ENCODE assay signal across 19 cellular contexts in the genomic region with DNA sequence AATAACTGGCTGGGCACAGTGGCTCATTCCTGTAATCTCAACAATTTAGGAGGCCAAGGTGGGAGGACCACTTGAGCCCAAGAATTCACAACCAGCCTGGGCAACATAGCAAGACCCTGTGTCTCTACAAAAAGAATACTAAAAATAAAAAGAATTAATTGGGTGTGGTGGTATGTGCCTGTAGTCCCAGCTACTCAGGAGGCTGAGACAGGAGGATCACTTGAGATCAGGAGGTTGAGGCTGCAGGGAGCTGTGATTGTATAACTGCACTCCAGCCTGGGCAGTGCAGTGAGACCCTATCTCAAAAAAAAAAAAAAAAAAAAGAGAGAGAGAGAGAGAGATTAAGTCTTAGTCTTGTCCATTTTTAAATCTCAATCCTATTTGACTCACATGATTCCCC. TPM values are rescaled to one million over a fixed set of nuclear protein-coding genes. Genes with fewer than 3 reads are reported as not detected.
DNase-seq lines count a peak whose midpoint lies in the region; ATAC-seq and TF ChIP-seq lines count a peak whose summit lies in the region.
"Had no signal": no experiment of that assay in that cellular context is flagged by ENCODE, and none has a peak within 500 bp of the region (broad histone marks: within the 10 kb centered on the region; RNA-seq: fewer than 3 reads in every experiment).

No MANE protein-coding gene starts in this region.

- H3K4me3 ChIP-seq in HUES6 (ENCODE audit: low read depth, low read length) (no peak overlapping the region), endodermal cell (ENCODE audit: low read length) (no peak overlapping the region), iPS-18a (ENCODE audit: low read length) (no peak overlapping the region), right atrium auricular region (no peak overlapping the region)
- H3K4me3 ChIP-seq: A549 had no signal

- no peak for ATAC-seq in GM18909 (IDR thresholded peaks at IDR 0.05; ENCODE audit: poor library complexity, unreplicated experiment)
- ATAC-seq: A549; CD8-positive, alpha-beta T cell had no signal

- no peaks in the 10 kb centered on the region for H3K9me3 Mint-ChIP-seq in endodermal cell
- H3K9me3 Mint-ChIP-seq: CD8-positive, alpha-beta T cell had no signal

- H3K4me1 ChIP-seq in HUES6 (ENCODE audit: control insufficient read depth, insufficient read depth, low read length) (peaks cover 48% of the 10 kb centered on the region), endodermal cell (ENCODE audit: control insufficient read depth, insufficient read depth, low read length) (no peaks in the 10 kb centered on the region), iPS-18a (ENCODE audit: control insufficient read depth, low read depth, low read length) (peaks cover 40% of the 10 kb centered on the region), right atrium auricular region (no peaks in the 10 kb centered on the region)
- H3K4me1 ChIP-seq: A549, BE2C had no signal

- H3K4me3 Mint-ChIP-seq in endodermal cell = no peak overlapping the region
- H3K4me3 Mint-ChIP-seq: CD14-positive monocyte; CD8-positive, alpha-beta T cell had no signal

- no peaks in the 10 kb centered on the region for H3K4me1 Mint-ChIP-seq in endodermal cell

- H3K9ac ChIP-seq in HUES6 (ENCODE audit: low read length) (no peak overlapping the region), endodermal cell (ENCODE audit: extremely low read depth, low read length, poor library complexity, severe bottlenecking) (no peak overlapping the region), iPS-18a (ENCODE audit: low read length) (no peak overlapping the region)

- no peaks in the 10 kb centered on the region for H3K36me3 Mint-ChIP-seq in endodermal cell (ENCODE audit: low read depth)
- H3K36me3 Mint-ChIP-seq: CD14-positive monocyte; CD8-positive, alpha-beta T cell had no signal

- peaks cover 2% of the 10 kb centered on the region for H3K27me3 Mint-ChIP-seq in endodermal cell (ENCODE audit: insufficient read depth)

- intact Hi-C loops in posterior vena cava (cut with DNase I) = no loop called here

- TF ChIP-seq CTCF in endodermal cell (conservative IDR thresholded peaks at IDR 0.05) (no peak), right atrium auricular region (IDR thresholded peaks at IDR 0.05) (no peak)

- H3K36me3 ChIP-seq in HUES6 (ENCODE audit: control insufficient read depth, insufficient read depth, low read length) (no peaks in the 10 kb centered on the region), endodermal cell (ENCODE audit: control insufficient read depth, insufficient read depth, low read length) (no peaks in the 10 kb centered on the region), iPS-18a (ENCODE audit: control insufficient read depth, low read depth, low read length) (no peaks in the 10 kb centered on the region), right atrium auricular region (no peaks in the 10 kb centered on the region)
- H3K36me3 ChIP-seq: BE2C had no signal

- H3K9me3 ChIP-seq in HUES6 (ENCODE audit: control insufficient read depth, insufficient read depth, low read depth, low read length) (no peaks in the 10 kb centered on the region), endodermal cell (ENCODE audit: control insufficient read depth, low read length) (no peaks in the 10 kb centered on the region), iPS-18a (ENCODE audit: control insufficient read depth, low read depth, low read length) (no peaks in the 10 kb centered on the region), right atrium auricular region (no peaks in the 10 kb centered on the region)
- H3K9me3 ChIP-seq: A549, BE2C had no signal

- H3K27ac ChIP-seq in HUES6 (ENCODE audit: low read depth, low read length) = peak overlapping the region; percentile 79
- no peak overlapping the region for H3K27ac ChIP-seq in endodermal cell (ENCODE audit: low read depth, low read length)
- H3K27ac ChIP-seq in iPS-18a (ENCODE audit: low read length) = peak overlapping the region; percentile 76
- H3K27ac ChIP-seq in right atrium auricular region = no peak overlapping the region
- H3K27ac ChIP-seq: A549 had no signal

- DNase-seq in endodermal cell (peak; percentile 24), posterior vena cava (ENCODE audit: low spot score) (no peak), right atrium auricular region (ENCODE audit: low spot score) (no peak), DMS53 (lab: John Stamatoyannopoulos, UW) (no peak)
- DNase-seq: BE2C; CD8-positive, alpha-beta T cell; COR-L47; DMS153; DND-41; GDM1; Kasumi-1; KBM-7 had no signal

- H3K27ac Mint-ChIP-seq in endodermal cell = no peak overlapping the region
- H3K27ac Mint-ChIP-seq: CD14-positive monocyte; CD8-positive, alpha-beta T cell had no signal

- no peaks in the 10 kb centered on the region for H3K27me3 ChIP-seq in HUES6 (ENCODE audit: control insufficient read depth, insufficient read depth, low read length)
- no peaks in the 10 kb centered on the region for H3K27me3 ChIP-seq in endodermal cell (ENCODE audit: control insufficient read depth, insufficient read depth, low read length, poor library complexity, severe bottlenecking)
- no peaks in the 10 kb centered on the region for H3K27me3 ChIP-seq in iPS-18a (ENCODE audit: control insufficient read depth, insufficient read depth, low read length)
- H3K27me3 ChIP-seq in right atrium auricular region = no peaks in the 10 kb centered on the region
- H3K27me3 ChIP-seq: BE2C had no signal

RNA-seq across cellular contexts. Expression of a gene that starts 35.6 kb away (rescaled TPM):
- total RNA-seq in endodermal cell = under 1 TPM in 1 of 2 donors, not detected in 1; 0.89 TPM
- polyA plus RNA-seq in endodermal cell (2013, experiment 1 of 2) = not detected
- not detected for polyA plus RNA-seq in endodermal cell (2013, experiment 2 of 2)
- total RNA-seq in posterior vena cava = not detected
- total RNA-seq in right atrium auricular region = not detected
- total RNA-seq: CD8-positive, alpha-beta T cell; HT1080 had no signal
- polyA plus RNA-seq: AG04450, CD14-positive monocyte had no signal

Comparison
In these comparisons a context has a peak if more than half of its experiments do, and no peak if none do; other contexts are left out.
1. H3K27ac ChIP-seq: peak in HUES6 (single experiment) and iPS-18a (single experiment); none in endodermal cell (single experiment) and right atrium auricular region (0 of 2).